18 cellular contexts compared by ENCODE assay signal in genomic region chr9:106023455-106023854, GRCh38.
A peak's percentile ranks its signal among the peaks of the same experiment; 100 is the strongest.
DNase-seq lines count a peak whose midpoint lies in the region; ATAC-seq and TF ChIP-seq lines count a peak whose summit lies in the region.
"Had no signal": no experiment of that assay in that cellular context is flagged by ENCODE, and none has a peak within 500 bp of the region (broad histone marks: within the 10 kb centered on the region; RNA-seq: fewer than 3 reads in every experiment).

No MANE protein-coding gene starts in this region.

- H3K79me2 ChIP-seq in OCI-LY3 (ENCODE audit: low read length) = no peaks in the 10 kb centered on the region

- peak overlapping the region; percentile 43 for H3K27ac ChIP-seq in OCI-LY3 (ENCODE audit: low read length)
- H3K27ac ChIP-seq: BLaER1, C4-2B had no signal

- H3K36me3 Mint-ChIP-seq in stimulated activated naive B cell treated with anti-CD40 and anti-IgM and Interleukin-4, amounts not matched to agents 10 μg/mL and 1 μg/mL and 100 μg/mL, for 72 hours = no peaks in the 10 kb centered on the region
- H3K36me3 Mint-ChIP-seq: CD8-positive, alpha-beta memory T cell had no signal

- H3K4me1 ChIP-seq in OCI-LY3 (ENCODE audit: low read length) (peaks cover 16% of the 10 kb centered on the region), BE2C (no peaks in the 10 kb centered on the region)
- H3K4me1 ChIP-seq: BLaER1 had no signal

- peaks cover 0 to 15% of the 10 kb centered on the region in 2 donors for H3K27me3 Mint-ChIP-seq in stimulated activated naive B cell treated with anti-CD40 and anti-IgM and Interleukin-4, amounts not matched to agents 10 μg/mL and 1 μg/mL and 100 μg/mL, for 72 hours
- H3K27me3 Mint-ChIP-seq: CD4-positive, alpha-beta T cell; CD8-positive, alpha-beta memory T cell had no signal

- H3K9ac ChIP-seq in OCI-LY3 (ENCODE audit: low read length) = no peak overlapping the region
- H3K9ac ChIP-seq: BLaER1 had no signal

- DNase-seq in GM12865 (ENCODE audit: low read depth) (peak; percentile 2), globus pallidus (ENCODE audit: low spot score) (no peak), kidney glomerular epithelial cell (lab: John Stamatoyannopoulos, UW) (no peak), BE2C (no peak)
- DNase-seq in stimulated activated naive B cell treated with anti-CD40 and anti-IgM and Interleukin-4, amounts not matched to agents 10 μg/mL and 1 μg/mL and 100 μg/mL, for 72 hours = peak; percentile 5
- DNase-seq: CD4-positive, alpha-beta T cell; CD8-positive, alpha-beta memory T cell; DMS53; DMS79 treated with DMSO at 0.1 percent for 48 hours; GF-D8; GOT3; HFFc6 had no signal

- peaks cover 0 to 5% of the 10 kb centered on the region in 2 donors for H3K4me1 Mint-ChIP-seq in stimulated activated naive B cell treated with anti-CD40 and anti-IgM and Interleukin-4, amounts not matched to agents 10 μg/mL and 1 μg/mL and 100 μg/mL, for 72 hours
- H3K4me1 Mint-ChIP-seq: CD8-positive, alpha-beta memory T cell had no signal

- H3K9me3 Mint-ChIP-seq in stimulated activated naive B cell treated with anti-CD40 and anti-IgM and Interleukin-4, amounts not matched to agents 10 μg/mL and 1 μg/mL and 100 μg/mL, for 72 hours = peaks cover 0 to 2% of the 10 kb centered on the region in 2 donors
- H3K9me3 Mint-ChIP-seq: CD4-positive, alpha-beta T cell had no signal

- H3K9me3 ChIP-seq in OCI-LY3 (ENCODE audit: insufficient read depth, low read length) (peaks cover 17% of the 10 kb centered on the region), BE2C (no peaks in the 10 kb centered on the region)
- H3K9me3 ChIP-seq: BLaER1, HAP-1 had no signal

- no peak overlapping the region for H2AFZ ChIP-seq in OCI-LY3 (ENCODE audit: low read depth, low read length)

- no peaks in the 10 kb centered on the region for H4K20me1 ChIP-seq in OCI-LY3 (ENCODE audit: insufficient read depth, low read length)
- H4K20me1 ChIP-seq: BLaER1 had no signal

- TF ChIP-seq CTCF in GM12865 (IDR thresholded peaks at IDR 0.05; ENCODE audit: insufficient read depth, low read depth, low read length, missing control alignments) = no peak
- TF ChIP-seq CTCF in OCI-LY3 (IDR thresholded peaks at IDR 0.05; ENCODE audit: low read depth, low read length) = no peak
- TF ChIP-seq CTCF in BE2C (IDR thresholded peaks at IDR 0.05; ENCODE audit: low read depth, low read length) = no peak

- H3K36me3 ChIP-seq in OCI-LY3 (replicated peaks; ENCODE audit: low read depth, low read length) = peaks cover 21% of the 10 kb centered on the region
- H3K36me3 ChIP-seq in BE2C = no peaks in the 10 kb centered on the region
- H3K36me3 ChIP-seq: BLaER1, HAP-1 had no signal

- no peak overlapping the region for H3K4me3 Mint-ChIP-seq in stimulated activated naive B cell treated with anti-CD40 and anti-IgM and Interleukin-4, amounts not matched to agents 10 μg/mL and 1 μg/mL and 100 μg/mL, for 72 hours
- H3K4me3 Mint-ChIP-seq: CD4-positive, alpha-beta T cell; CD8-positive, alpha-beta memory T cell; HFFc6 had no signal

- ATAC-seq in GM19351 (IDR thresholded peaks at IDR 0.05; ENCODE audit: unreplicated experiment) (peak; percentile 55), esophagus mucosa (no peak)
- peak; percentile 86 for ATAC-seq in stimulated activated naive B cell treated with anti-CD40 and anti-IgM and Interleukin-4, amounts not matched to agents 10 μg/mL and 1 μg/mL and 100 μg/mL, for 72 hours (replicated peaks)

- no peak overlapping the region for H3K4me3 ChIP-seq in GM12865 (ENCODE audit: low read depth, low read length)
- no peak overlapping the region for H3K4me3 ChIP-seq in OCI-LY3 (ENCODE audit: low read length)
- H3K4me3 ChIP-seq in BE2C (ENCODE audit: low read depth, low read length) = no peak overlapping the region
- H3K4me3 ChIP-seq: BLaER1, HAP-1 had no signal

- H3K27me3 ChIP-seq in OCI-LY3 (ENCODE audit: low read depth, low read length) = peaks cover under 1% of the 10 kb centered on the region; the same call in 1 of the 2 replicates
- H3K27me3 ChIP-seq in BE2C = no peaks in the 10 kb centered on the region
- H3K27me3 ChIP-seq: BLaER1 had no signal

- H3K4me2 ChIP-seq in OCI-LY3 (ENCODE audit: low read length) = peak overlapping the region; percentile 0; the same call in 1 of the 2 replicates
- H3K4me2 ChIP-seq: BLaER1 had no signal

- no peak overlapping the region for H3K27ac Mint-ChIP-seq in stimulated activated naive B cell treated with anti-CD40 and anti-IgM and Interleukin-4, amounts not matched to agents 10 μg/mL and 1 μg/mL and 100 μg/mL, for 72 hours
- H3K27ac Mint-ChIP-seq: CD4-positive, alpha-beta T cell; CD8-positive, alpha-beta memory T cell; HFFc6 had no signal

Comparison
In these comparisons a context has a peak if more than half of its experiments do, and no peak if none do; other contexts are left out.
1. DNase-seq: peak in GM12865 (single experiment) and stimulated activated naive B cell treated with anti-CD40 and anti-IgM and Interleukin-4, amounts not matched to agents 10 μg/mL and 1 μg/mL and 100 μg/mL, for 72 hours (single experiment); none in globus pallidus (single experiment), kidney glomerular epithelial cell (single experiment) and BE2C (single experiment).